Comparison of ENCODE assay signal across 9 cellular contexts in the genomic region with DNA sequence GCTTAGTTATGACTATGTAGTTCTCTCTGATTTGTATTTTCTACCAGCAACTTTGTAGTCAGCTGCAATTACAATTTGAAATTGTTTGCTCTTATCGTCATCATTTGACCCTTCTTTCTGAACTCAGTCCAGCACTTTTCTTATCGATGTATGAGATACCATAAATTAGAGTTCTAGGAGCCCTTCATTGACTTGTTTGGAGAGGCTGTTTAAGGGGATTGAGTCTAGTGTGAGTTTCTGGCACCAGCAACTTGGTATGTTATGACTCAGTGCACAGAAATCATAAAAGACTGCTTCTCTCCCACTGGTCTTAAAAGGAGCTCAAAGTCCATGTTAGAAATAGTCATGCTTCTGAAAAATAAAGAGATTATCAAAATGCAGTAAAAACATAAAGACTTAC.
DNase-seq lines count a peak whose midpoint lies in the region; ATAC-seq and TF ChIP-seq lines count a peak whose summit lies in the region.
"Had no signal": no experiment of that assay in that cellular context is flagged by ENCODE, and none has a peak within 500 bp of the region (broad histone marks: within the 10 kb centered on the region; RNA-seq: fewer than 3 reads in every experiment).

No MANE protein-coding gene starts in this region.

- WGBS in right cardiac atrium, result 17% methylated on average over 2 of the region's 2 CpGs

- no peaks in the 10 kb centered on the region for H3K36me3 ChIP-seq in thoracic aorta

- CTCF ChIA-PET in HEK293T (lab: Yijun Ruan, JAX), result interaction anchor here (0.8 kb wide), 1 partner anchor 418 kb away, joined by 4 read pairs; no protein-coding TSS in a partner anchor

- H3K4me1 ChIP-seq in right cardiac atrium (ENCODE audit: control insufficient read depth, insufficient read depth, low read length), result no peaks in the 10 kb centered on the region
- peaks cover 12 to 20% of the 10 kb centered on the region in 2 donors for H3K4me1 ChIP-seq in thoracic aorta (ENCODE audit: control insufficient read depth in 1 of 2, low read depth in 2 of 2)

- DNase-seq in HEK293T (ENCODE audit: extremely low spot score) (peak; percentile 8), SK-N-DZ (ENCODE audit: low spot score) (peak; percentile 4), right cardiac atrium (no peak), thoracic aorta (ENCODE audit: low spot score) (no peak), NOMO-1 treated with dmso at 0.1 percent for 144 hours (lab: John Stamatoyannopoulos, UW; ENCODE audit: unreplicated experiment) (no peak), T-helper 2 cell (no peak)
- DNase-seq: activated naive CD8-positive, alpha-beta T cell treated with anti-CD3 and anti-CD28 coated beads, Interleukin-2, amount 10 ng/mL, durations not matched to agents 7 days and 5 days had no signal

- intact Hi-C loops in right cardiac atrium (cut with DNase I), result no loop called here

- no peak overlapping the region for H3K27ac ChIP-seq in right cardiac atrium (ENCODE audit: low read length)
- H3K27ac ChIP-seq in thoracic aorta, result peak overlapping the region; percentile 49 to 72

- peak overlapping the region; percentile 0 for H3K4me3 ChIP-seq in right cardiac atrium (ENCODE audit: low read length)
- H3K4me3 ChIP-seq in thoracic aorta, result peak overlapping the region; percentile 56

- POLR2A ChIA-PET in HEK293T (lab: Yijun Ruan, JAX), result interaction anchor here (1.2 kb wide), 1 partner anchor 191 kb away, joined by 3 read pairs; a partner anchor contains a TSS

- H3K9me3 ChIP-seq in right cardiac atrium (ENCODE audit: control insufficient read depth, low read length) (no peaks in the 10 kb centered on the region), thoracic aorta (no peaks in the 10 kb centered on the region)

- H3K27me3 ChIP-seq in right cardiac atrium (ENCODE audit: control insufficient read depth, insufficient read depth) (no peaks in the 10 kb centered on the region), thoracic aorta (replicated peaks; ENCODE audit: insufficient read depth) (no peaks in the 10 kb centered on the region)

- TF ChIP-seq CTCF in thoracic aorta (IDR thresholded peaks at IDR 0.05), result no peak

- ATAC-seq in right cardiac atrium (peak; percentile 66 to 75), thoracic aorta (ENCODE audit: insufficient number of reproducible peaks, low FRiP score, low read depth) (peak; percentile 92), GM19455 (IDR thresholded peaks at IDR 0.05; ENCODE audit: unreplicated experiment) (no peak), HG03135 (IDR thresholded peaks at IDR 0.05; ENCODE audit: unreplicated experiment) (no peak)

TF ChIP-seq in HEK293T, 16 proteins besides CTCF, POLR2A, EP300 and RAD21:
- TF ChIP-seq FOXK2 (IDR thresholded peaks at IDR 0.05), result no peak
- TF ChIP-seq SP1 (IDR thresholded peaks at IDR 0.05), result no peak
- TF ChIP-seq TARDBP (IDR thresholded peaks at IDR 0.05), result no peak
- TF ChIP-seq LEF1 (IDR thresholded peaks at IDR 0.05; ENCODE audit: borderline replicate concordance), result no peak
- TF ChIP-seq SUZ12 (IDR thresholded peaks at IDR 0.05), result no peak
- TF ChIP-seq L3MBTL2 (conservative IDR thresholded peaks at IDR 0.05), result no peak
- TF ChIP-seq, protein P1, sequence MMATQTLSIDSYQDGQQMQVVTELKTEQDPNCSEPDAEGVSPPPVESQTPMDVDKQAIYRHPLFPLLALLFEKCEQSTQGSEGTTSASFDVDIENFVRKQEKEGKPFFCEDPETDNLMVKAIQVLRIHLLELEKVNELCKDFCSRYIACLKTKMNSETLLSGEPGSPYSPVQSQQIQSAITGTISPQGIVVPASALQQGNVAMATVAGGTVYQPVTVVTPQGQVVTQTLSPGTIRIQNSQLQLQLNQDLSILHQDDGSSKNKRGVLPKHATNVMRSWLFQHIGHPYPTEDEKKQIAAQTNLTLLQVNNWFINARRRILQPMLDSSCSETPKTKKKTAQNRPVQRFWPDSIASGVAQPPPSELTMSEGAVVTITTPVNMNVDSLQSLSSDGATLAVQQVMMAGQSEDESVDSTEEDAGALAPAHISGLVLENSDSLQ (IDR thresholded peaks at IDR 0.05), result no peak
- no peak for TF ChIP-seq NFRKB (IDR thresholded peaks at IDR 0.05)
- TF ChIP-seq ZNF384 (IDR thresholded peaks at IDR 0.05), result no peak
- TF ChIP-seq ELF4 (IDR thresholded peaks at IDR 0.05), result no peak
- TF ChIP-seq FOXM1 (IDR thresholded peaks at IDR 0.05; ENCODE audit: borderline replicate concordance), result no peak
TF ChIP-seq in HEK293T: peak in this region for 0.

Comparison
In these comparisons a context has a peak if more than half of its experiments do, and no peak if none do; other contexts are left out.
1. DNase-seq: peak in HEK293T (single experiment) and SK-N-DZ (single experiment); none in right cardiac atrium (0 of 3), thoracic aorta (single experiment), NOMO-1 treated with dmso at 0.1 percent for 144 hours (single experiment) and T-helper 2 cell (0 of 5).
2. ATAC-seq: peak in right cardiac atrium (2 of 2) and thoracic aorta (single experiment); none in GM19455 (single experiment) and HG03135 (single experiment).